17 cellular contexts compared by ENCODE assay signal in genomic region chr2:236576978-236577377, GRCh38. TPM values are rescaled to one million over a fixed set of nuclear protein-coding genes. Genes with fewer than 3 reads are reported as not detected.
DNase-seq lines count a peak whose midpoint lies in the region; ATAC-seq, FAIRE-seq and TF ChIP-seq lines count a peak whose summit lies in the region.
"Had no signal": no experiment of that assay in that cellular context is flagged by ENCODE, and none has a peak within 500 bp of the region (broad histone marks: within the 10 kb centered on the region; RNA-seq: fewer than 3 reads in every experiment).

No MANE protein-coding gene starts in this region.

- H4K8ac ChIP-seq in mesenchymal stem cell (ENCODE audit: low read length), result no peak overlapping the region

- H2AK5ac ChIP-seq in mesenchymal stem cell (ENCODE audit: low read length, severe bottlenecking), result no peak overlapping the region

- intact Hi-C loops in GM12878 (cut with micrococcal nuclease; ENCODE audit: unreplicated experiment), result no loop called here
- intact Hi-C loops in A673 (cut with micrococcal nuclease; ENCODE audit: unreplicated experiment), result no loop called here

- POLR2A ChIA-PET in GM12878 (lab: Charles Lee) (no interaction called here), A673 (lab: Charles Lee; ENCODE audit: low non-redundant PET) (no interaction called here)

- peaks cover 2% of the 10 kb centered on the region; the same call in 1 of the 2 replicates for H4K20me1 ChIP-seq in GM12878 (ENCODE audit: control insufficient read depth, insufficient read depth)

- no peak for TF ChIP-seq POLR2A in GM12878 (IDR thresholded peaks at IDR 0.05; ENCODE audit: low read depth, low read length)
- TF ChIP-seq POLR2A in suprapubic skin (IDR thresholded peaks at IDR 0.05), result no peak

- no peak for TF ChIP-seq CTCF in GM12878 (IDR thresholded peaks at IDR 0.05 in 2 of 3, conservative IDR thresholded peaks at IDR 0.05 in 1 of 3; ENCODE audit: control insufficient read depth in 2 of 3, extremely low read depth in 1 of 3, insufficient read depth in 1 of 3, low read depth in 3 of 3, low read length in 3 of 3)
- no peak for TF ChIP-seq CTCF in suprapubic skin (IDR thresholded peaks at IDR 0.05)
- no peak for TF ChIP-seq CTCF in A673 (conservative IDR thresholded peaks at IDR 0.05; ENCODE audit: low read depth, low read length)

- H4K91ac ChIP-seq in mesenchymal stem cell (ENCODE audit: low read length), result no peak overlapping the region

- no peak overlapping the region for H2BK12ac ChIP-seq in mesenchymal stem cell (ENCODE audit: low read length in 2 of 2)

- BruUV-seq in GM12878 (replicated peaks; lab: Mats Ljungman, UMichigan) (no TSS peak), A673 (replicated peaks; lab: Mats Ljungman, UMichigan) (no TSS peak)

- TF ChIP-seq EP300 in GM12878 (IDR thresholded peaks at IDR 0.05; ENCODE audit: borderline replicate concordance in 1 of 2, control insufficient read depth in 1 of 2, low read depth in 2 of 2, low read length in 2 of 2) (no peak), suprapubic skin (IDR thresholded peaks at IDR 0.05) (no peak)

- WGBS in GM12878 (ENCODE audit: insufficient coverage, insufficient replicate concordance, low lambda C conversion rate, missing lambda C conversion rate), result 91% methylated on average over 12 of the region's 12 CpGs
- WGBS in mesenchymal stem cell, result 95% methylated on average over 12 of the region's 12 CpGs
- 80% methylated on average over 12 of the region's 12 CpGs for WGBS in suprapubic skin

- DNase-seq in NCI-H526 treated with DMSO at 0.1 percent for 48 hours (lab: John Stamatoyannopoulos, UW) (peak; percentile 28), NCI-H526 (lab: John Stamatoyannopoulos, UW) (no peak), GM12878 (ENCODE audit: low read depth, low spot score) (no peak), mesenchymal stem cell (no peak), suprapubic skin (ENCODE audit: low spot score in 2 of 2) (no peak), A673 (ENCODE audit: low spot score) (no peak)
- DNase-seq: activated CD4-positive, alpha-beta memory T cell treated with anti-CD3 and anti-CD28 coated beads for 36 hours; activated naive CD8-positive, alpha-beta T cell treated with anti-CD3 and anti-CD28 coated beads for 36 hours; activated T-cell treated with anti-CD3 and anti-CD28 coated beads, Interleukin-2, amount 50 U/mL, for 48 hours; central memory CD4-positive, alpha-beta T cell; H9; islet precursor cell; MM.1S had no signal

- peak overlapping the region; percentile 33 for H2BK15ac ChIP-seq in mesenchymal stem cell (ENCODE audit: low read depth, poor library complexity, severe bottlenecking)

- RAD21 ChIA-PET in GM12878 (lab: Charles Lee; ENCODE audit: unreplicated experiment), result interaction anchor here (0.9 to 1.9 kb wide), 2 partner anchors 12 to 64 kb away, joined by 3 to 7 read pairs; no protein-coding TSS in a partner anchor

- H2BK5ac ChIP-seq in mesenchymal stem cell (ENCODE audit: low read depth, low read length, poor library complexity, severe bottlenecking), result no peak overlapping the region

- H3K4ac ChIP-seq in mesenchymal stem cell (ENCODE audit: low read depth in 1 of 2, low read length in 2 of 2), result no peak overlapping the region

- no peak overlapping the region for H3K14ac ChIP-seq in mesenchymal stem cell (ENCODE audit: low read length in 2 of 2)

- peaks cover 16% of the 10 kb centered on the region for H3K79me2 ChIP-seq in GM12878 (ENCODE audit: control insufficient read depth, insufficient read depth, low read length)

- no peak overlapping the region for H3K9ac ChIP-seq in GM12878 (ENCODE audit: control insufficient read depth, insufficient read depth, low read length)
- H3K9ac ChIP-seq in mesenchymal stem cell (ENCODE audit: low read length), result peak overlapping the region; percentile 71

- no peak overlapping the region for H3K27ac ChIP-seq in GM12878 (ENCODE audit: control insufficient read depth, insufficient read depth)
- H3K27ac ChIP-seq in mesenchymal stem cell (ENCODE audit: low read length, poor library complexity, severe bottlenecking), result no peak overlapping the region
- peak overlapping the region; percentile 77 for H3K27ac ChIP-seq in suprapubic skin
- no peak overlapping the region for H3K27ac ChIP-seq in A673 (ENCODE audit: low read depth, low read length, poor library complexity, severe bottlenecking)

- H3K27me3 ChIP-seq in GM12878 (replicated peaks in 1 of 2; ENCODE audit: control insufficient read depth in 2 of 2, insufficient read depth in 2 of 2, low read length in 1 of 2) (no peaks in the 10 kb centered on the region), mesenchymal stem cell (ENCODE audit: control insufficient read depth in 1 of 2, insufficient read depth in 1 of 2, low read length in 2 of 2) (peaks cover 0 to 5% of the 10 kb centered on the region in 2 experiments), suprapubic skin (no peaks in the 10 kb centered on the region), A673 (replicated peaks; ENCODE audit: insufficient read depth, low read depth, low read length, poor library complexity) (no peaks in the 10 kb centered on the region)

- H3K23ac ChIP-seq in mesenchymal stem cell (ENCODE audit: low read length in 2 of 2), result no peak overlapping the region

- H3K9me3 ChIP-seq in GM12878 (replicated peaks; ENCODE audit: control insufficient read depth, insufficient read depth, low read length), result no peaks in the 10 kb centered on the region; the same call in 2 of the 3 replicates
- H3K9me3 ChIP-seq in mesenchymal stem cell (ENCODE audit: control insufficient read depth, low read length), result no peaks in the 10 kb centered on the region
- no peaks in the 10 kb centered on the region for H3K9me3 ChIP-seq in suprapubic skin
- no peaks in the 10 kb centered on the region for H3K9me3 ChIP-seq in A673 (ENCODE audit: low read depth, low read length, poor library complexity, severe bottlenecking)

- H3K4me1 ChIP-seq in GM12878 (ENCODE audit: control insufficient read depth, insufficient read depth, low read length) (no peaks in the 10 kb centered on the region; the same call in 1 of the 2 replicates), mesenchymal stem cell (ENCODE audit: control insufficient read depth, insufficient read depth, low read depth, low read length) (no peaks in the 10 kb centered on the region), suprapubic skin (peaks cover 32% of the 10 kb centered on the region), A673 (ENCODE audit: insufficient read depth, low read length, poor library complexity, severe bottlenecking) (peaks cover 8% of the 10 kb centered on the region)

- H3K4me3 ChIP-seq in GM12878 (no peak overlapping the region), mesenchymal stem cell (ENCODE audit: insufficient read depth in 1 of 2, low read depth in 1 of 2, low read length in 2 of 2) (no peak overlapping the region), suprapubic skin (no peak overlapping the region), A673 (ENCODE audit: low read depth, low read length, poor library complexity, severe bottlenecking) (no peak overlapping the region)
- H3K4me3 ChIP-seq: smooth muscle cell had no signal

- H3K18ac ChIP-seq in mesenchymal stem cell (ENCODE audit: low read depth in 1 of 2, low read length in 2 of 2), result no peak overlapping the region

- H3K36me3 ChIP-seq in GM12878 (ENCODE audit: control insufficient read depth in 2 of 2, insufficient read depth in 2 of 2, low read length in 1 of 2) (peaks cover 7 to 11% of the 10 kb centered on the region in 2 experiments; a peak in 3 of 4 replicates), mesenchymal stem cell (ENCODE audit: control insufficient read depth in 1 of 2, insufficient read depth in 2 of 2, low read depth in 1 of 2, low read length in 2 of 2) (peaks cover 11 to 34% of the 10 kb centered on the region in 2 experiments), suprapubic skin (peaks cover 10% of the 10 kb centered on the region), A673 (ENCODE audit: insufficient read depth, low read length, poor library complexity, severe bottlenecking) (no peaks in the 10 kb centered on the region)

- no peak overlapping the region for H2BK120ac ChIP-seq in mesenchymal stem cell (ENCODE audit: low read depth, low read length)

- no peak for TF ChIP-seq RAD21 in GM12878 (IDR thresholded peaks at IDR 0.05; ENCODE audit: insufficient read depth, low read depth, low read length)

- H3K4me2 ChIP-seq in GM12878 (ENCODE audit: control insufficient read depth, insufficient read depth) (no peak overlapping the region), mesenchymal stem cell (ENCODE audit: low read length, poor library complexity, severe bottlenecking) (no peak overlapping the region)

- FAIRE-seq in GM12878 (lab: Jason Lieb, UNC), result no peak

- H2AFZ ChIP-seq in GM12878 (ENCODE audit: control insufficient read depth, low read depth, low read length) (no peak overlapping the region), mesenchymal stem cell (ENCODE audit: low read depth, low read length) (no peak overlapping the region)

- ATAC-seq in GM12878, result no peak
- ATAC-seq in esophagus mucosa, result no peak
- no peak for ATAC-seq in GM18861 (IDR thresholded peaks at IDR 0.05; ENCODE audit: unreplicated experiment)
- ATAC-seq: stimulated activated memory B cell treated with anti-CD40 and anti-IgM and Interleukin-4, amounts not matched to agents 10 μg/mL and 1 μg/mL and 100 μg/mL, for 72 hours had no signal

- in situ Hi-C loops in GM12878 (cut with MboI), result no loop called here

- CTCF ChIA-PET in GM12878 (lab: Yijun Ruan, JAX) (interaction anchor here (0.9 to 2.0 kb wide), 3 partner anchors 17 to 267 kb away, joined by 3 to 8 read pairs (median 3); no protein-coding TSS in a partner anchor), A673 (lab: Charles Lee) (no interaction called here)

- no peaks in the 10 kb centered on the region for H3K79me1 ChIP-seq in mesenchymal stem cell (replicated peaks; ENCODE audit: low read length, poor library complexity, severe bottlenecking)

- SMC1A ChIA-PET in GM12878 (lab: Charles Lee; ENCODE audit: uncharacterized antibody, unreplicated experiment), result interaction anchor here (0.5 to 1.2 kb wide), 5 partner anchors 24 to 498 kb away, joined by 3 to 4 read pairs (median 3); no protein-coding TSS in a partner anchor

RNA-seq across cellular contexts. Expression of gene ACKR3, which starts 7.4 kb away (rescaled TPM):
- total RNA-seq in GM12878 (2013; cell fraction: nucleolus; rRNA removed), result 179 and 190 TPM in 2 replicates
- total RNA-seq in GM12878 (2014; rRNA removed), result 6.7 and 10.0 TPM in 2 replicates
- 3.0 and 4.8 TPM in 2 replicates for total RNA-seq in GM12878 (2014; rRNA removed; fragmentation: Illumina TruSeq; extraction: Trizol)
- total RNA-seq in GM12878 (2021), result 7.0 and 7.4 TPM in 2 replicates
- 13.1 TPM for polyA plus RNA-seq in GM12878 (2011; ENCODE audit: low read depth)
- polyA plus RNA-seq in GM12878 (2011; rRNA removed), result 79.2 and 154 TPM in 2 replicates
- 198 and 252 TPM in 2 replicates for polyA plus RNA-seq in GM12878 (2011; cell fraction: cytosol; rRNA removed)
- polyA plus RNA-seq in GM12878 (2011; cell fraction: nucleus; rRNA removed), result 175 and 259 TPM in 2 replicates
- 12.5 and 14.4 TPM in 2 replicates for polyA plus RNA-seq in GM12878 (2012)
- 8.4 and 11.1 TPM in 2 replicates for polyA plus RNA-seq in GM12878 (2014; fragmentation: Illumina TruSeq; extraction: Trizol)
- 1 to 10 TPM; 3.1 to 3.8 TPM for polyA plus RNA-seq in GM12878 (2014; fragmentation: Nextera tagmentation; extraction: Ambion mirVana)
- 7.7 and 9.5 TPM in 2 replicates for polyA plus RNA-seq in GM12878 (2014; rRNA removed)
- polyA plus RNA-seq in GM12878 (2016; fragmentation: Nextera tagmentation; extraction: Ambion mirVana), result 1 to 10 TPM; 6.1 to 6.2 TPM
- 349 and 417 TPM in 2 replicates for polyA minus RNA-seq in GM12878 (2011; rRNA and poly(A)+ RNA removed)
- polyA minus RNA-seq in GM12878 (2011; cell fraction: cytosol; rRNA and poly(A)+ RNA removed), result 24.4 and 33.4 TPM in 2 replicates
- 62.5 and 74.1 TPM in 2 replicates for polyA minus RNA-seq in GM12878 (2011; cell fraction: nucleus; rRNA and poly(A)+ RNA removed)
- 40.4 TPM for polyA plus RNA-seq in mesenchymal stem cell (2013, experiment 1 of 2)
- 43.3 TPM for polyA plus RNA-seq in mesenchymal stem cell (2013, experiment 2 of 2)
- total RNA-seq in suprapubic skin, result 10 to 100 TPM; 15.8 to 51.5 (median 34.9) TPM
- total RNA-seq in esophagus mucosa, result 6.3 TPM
- 0.31 and 0.52 TPM in 2 replicates for total RNA-seq in A673 (2021)
